31 cellular contexts compared by ENCODE assay signal in the genomic region with DNA sequence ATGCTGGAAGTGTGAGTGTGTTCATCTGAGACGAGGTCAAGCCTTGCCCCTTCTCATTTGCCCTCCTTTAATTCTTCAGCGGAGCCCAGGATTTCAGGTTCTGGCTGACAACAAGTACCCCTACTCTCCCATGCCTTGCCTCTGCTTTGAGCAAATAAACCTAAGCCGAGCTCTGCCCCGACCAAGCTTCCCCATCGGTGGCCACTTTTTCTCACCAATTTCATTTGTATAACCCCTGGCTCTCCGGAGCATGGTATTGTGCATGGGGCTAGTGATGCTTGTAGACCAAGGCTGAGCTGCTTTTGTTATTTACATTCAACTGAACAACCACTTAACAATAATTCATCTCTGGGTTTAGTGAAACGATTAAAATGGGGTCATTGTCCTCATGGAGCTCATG.
DNase-seq lines count a peak whose midpoint lies in the region; ATAC-seq and TF ChIP-seq lines count a peak whose summit lies in the region.
"Had no signal": no experiment of that assay in that cellular context is flagged by ENCODE, and none has a peak within 500 bp of the region (broad histone marks: within the 10 kb centered on the region; RNA-seq: fewer than 3 reads in every experiment).

No MANE protein-coding gene starts in this region.

- WGBS in esophagus muscularis mucosa, result 84% methylated on average over 7 of the region's 7 CpGs

- intact Hi-C loops in esophagus muscularis mucosa (cut with DNase I) (no loop called here), Right ventricle myocardium inferior (cut with DNase I) (no loop called here)

- peaks cover 11% of the 10 kb centered on the region for H3K4me1 Mint-ChIP-seq in neural crest cell
- H3K4me1 Mint-ChIP-seq: B cell; CD14-positive monocyte; CD4-positive, alpha-beta memory T cell; CD4-positive, CD25-positive, alpha-beta regulatory T cell; CD8-positive, alpha-beta memory T cell had no signal

- no peak overlapping the region for H3K27ac ChIP-seq in esophagus muscularis mucosa (replicated peaks in 1 of 4)
- H3K27ac ChIP-seq: 22Rv1; A549; BLaER1; BLaER1 treated with 17β-estradiol and CSF1 and Interleukin-3, amounts not matched to agents 10 nM and 100 nM; C4-2B had no signal

- H3K27me3 Mint-ChIP-seq in neural crest cell (ENCODE audit: low read depth), result no peaks in the 10 kb centered on the region

- no peaks in the 10 kb centered on the region for H3K36me3 ChIP-seq in esophagus muscularis mucosa
- H3K36me3 ChIP-seq: BE2C; BLaER1; BLaER1 treated with 17β-estradiol and CSF1 and Interleukin-3, amounts not matched to agents 10 nM and 100 nM had no signal

- no peak for TF ChIP-seq POLR2A in esophagus muscularis mucosa (IDR thresholded peaks at IDR 0.05; ENCODE audit: low read depth)

- no peak overlapping the region for H3K4me3 Mint-ChIP-seq in neural crest cell
- H3K4me3 Mint-ChIP-seq: B cell; CD14-positive monocyte; CD4-positive, alpha-beta memory T cell; CD4-positive, alpha-beta T cell; CD4-positive, CD25-positive, alpha-beta regulatory T cell; CD8-positive, alpha-beta memory T cell; CD8-positive, alpha-beta T cell had no signal

- TF ChIP-seq CTCF in esophagus muscularis mucosa (IDR thresholded peaks at IDR 0.05) (no peak), neural crest cell (conservative IDR thresholded peaks at IDR 0.05) (no peak)

- H3K4me3 ChIP-seq in esophagus muscularis mucosa, result no peak overlapping the region
- H3K4me3 ChIP-seq: A549; BLaER1; BLaER1 treated with 17β-estradiol and CSF1 and Interleukin-3, amounts not matched to agents 10 nM and 100 nM had no signal

- no peak for ATAC-seq in Right ventricle myocardium inferior
- ATAC-seq: CD8-positive, alpha-beta T cell had no signal

- DNase-seq in esophagus muscularis mucosa (ENCODE audit: extremely low spot score) (peak; percentile 78), neural crest cell (ENCODE audit: low read depth, low spot score) (no peak), Right ventricle myocardium inferior (ENCODE audit: missing footprints) (no peak), hippocampal formation (lab: John Stamatoyannopoulos, UW) (no peak)
- DNase-seq: 8988T; ACHN; AML-193; BE2C; C1 segment of cervical spinal cord; Caco-2; Calu3; CD4-positive, alpha-beta memory T cell; CD4-positive, alpha-beta T cell; CD4-positive, CD25-positive, alpha-beta regulatory T cell; CD8-positive, alpha-beta memory T cell; CD8-positive, alpha-beta T cell; COR-L47; DMS 273 treated with DMSO at 0.1 percent for 48 hours; DMS153; DMS53; DMS79; DMS79 treated with DMSO at 0.1 percent for 48 hours; DND-41; EL had no signal

- H3K27me3 ChIP-seq in esophagus muscularis mucosa, result no peaks in the 10 kb centered on the region
- H3K27me3 ChIP-seq: BE2C; BLaER1; BLaER1 treated with 17β-estradiol and CSF1 and Interleukin-3, amounts not matched to agents 10 nM and 100 nM had no signal

- H3K9me3 ChIP-seq in esophagus muscularis mucosa, result no peaks in the 10 kb centered on the region
- H3K9me3 ChIP-seq: A549; BLaER1; BLaER1 treated with 17β-estradiol and CSF1 and Interleukin-3, amounts not matched to agents 10 nM and 100 nM; Caco-2 had no signal

- TF ChIP-seq EP300 in esophagus muscularis mucosa (IDR thresholded peaks at IDR 0.05), result no peak

- H3K4me1 ChIP-seq in esophagus muscularis mucosa, result peaks cover 0 to 21% (median 3%) of the 10 kb centered on the region in 4 donors
- H3K4me1 ChIP-seq: A549, BE2C, BLaER1 had no signal

- H3K36me3 Mint-ChIP-seq in neural crest cell (ENCODE audit: low read depth), result no peaks in the 10 kb centered on the region
- H3K36me3 Mint-ChIP-seq: CD14-positive monocyte; CD4-positive, alpha-beta memory T cell; CD4-positive, CD25-positive, alpha-beta regulatory T cell; CD8-positive, alpha-beta memory T cell; CD8-positive, alpha-beta T cell had no signal

- peak overlapping the region; percentile 29 for H3K27ac Mint-ChIP-seq in neural crest cell (ENCODE audit: unreplicated experiment)
- H3K27ac Mint-ChIP-seq: B cell; CD14-positive monocyte; CD4-positive, alpha-beta memory T cell; CD4-positive, alpha-beta T cell; CD4-positive, CD25-positive, alpha-beta regulatory T cell; CD8-positive, alpha-beta memory T cell; CD8-positive, alpha-beta T cell had no signal

- no peaks in the 10 kb centered on the region for H3K9me3 Mint-ChIP-seq in neural crest cell
- H3K9me3 Mint-ChIP-seq: CD4-positive, alpha-beta T cell had no signal
